ENCODE assay signal across 8 cellular contexts in genomic region chr2:118088051-118089014, GRCh38. TPM values are rescaled to one million over a fixed set of nuclear protein-coding genes. Genes with fewer than 3 reads are reported as not detected.
A peak's percentile ranks its signal among the peaks of the same experiment; 100 is the strongest.
DNase-seq lines count a peak whose midpoint lies in the region; ATAC-seq lines count a peak whose summit lies in the region.

Gene INSIG2, plus strand, starts transcription at chr2:118088471. Its CDS starts 8,086 bp downstream, at chr2:118096557.

- no peaks in the 10 kb centered on the region for H3K27me3 ChIP-seq in Karpas-422 (ENCODE audit: low read length)

- H3K27ac ChIP-seq in Karpas-422 (ENCODE audit: low read length), result peak within 1 kb of the TSS; percentile 85

- H3K4me1 ChIP-seq in Karpas-422 (ENCODE audit: low read length), result peaks cover 55% of the 10 kb centered on the region

- H3K9me2 ChIP-seq in Karpas-422 (replicated peaks; ENCODE audit: insufficient read depth, low read length), result no peaks in the 10 kb centered on the region

- H3K9ac ChIP-seq in Karpas-422 (ENCODE audit: low read length), result peak within 1 kb of the TSS; percentile 89

- peak within 1 kb of the TSS; percentile 76 for H3K4me3 ChIP-seq in Karpas-422 (ENCODE audit: low read length)

- H3K36me3 Mint-ChIP-seq in naive thymus-derived CD8-positive, alpha-beta T cell, result no peaks in the 10 kb centered on the region

- peak within 1 kb of the TSS; percentile 97 for H3K4me2 ChIP-seq in Karpas-422 (ENCODE audit: low read depth, low read length, poor library complexity, severe bottlenecking)

- no peaks in the 10 kb centered on the region for H3K9me3 ChIP-seq in Karpas-422 (ENCODE audit: low read length)

- peaks cover 44% of the 10 kb centered on the region for H3K79me2 ChIP-seq in Karpas-422 (ENCODE audit: low read length)

- DNase-seq in Daoy (ENCODE audit: low read depth), result peak; percentile 99
- DNase-seq in Karpas-422, result peak; percentile 98
- peak; percentile 98 for DNase-seq in RKO (ENCODE audit: low spot score)
- peak; percentile 78 for DNase-seq in activated T-helper 1 cell treated with Interleukin-2 at 50 U/mL for 16 hours (ENCODE audit: low read depth)
- peak; percentile 93 for DNase-seq in fibroblast of gingiva (ENCODE audit: low read depth)
- peak; percentile 75 to 93 (median 84) for DNase-seq in naive thymus-derived CD8-positive, alpha-beta T cell
- DNase-seq in stimulated activated naive CD4-positive, alpha-beta T cell (lab: John Stamatoyannopoulos, UW), result peak; percentile 58 to 84 (median 75)

- H3K9me3 Mint-ChIP-seq in naive thymus-derived CD8-positive, alpha-beta T cell, result no peaks in the 10 kb centered on the region

- peak; percentile 97 for ATAC-seq in GM21825 (IDR thresholded peaks at IDR 0.05; ENCODE audit: unreplicated experiment)
- ATAC-seq in naive thymus-derived CD8-positive, alpha-beta T cell, result peak; percentile 89 to 92

- peak within 1 kb of the TSS; percentile 71 to 98 (median 94) for H3K27ac Mint-ChIP-seq in naive thymus-derived CD8-positive, alpha-beta T cell

- POLR2A ChIA-PET in naive thymus-derived CD8-positive, alpha-beta T cell (lab: Charles Lee), result interaction anchor here (0.7 to 2.2 kb wide), 7 partner anchors 10 to 1278 kb away, joined by 3 to 8 read pairs (median 4); partner anchors contain the start of genes C2orf76, CCDC93, DBI and DDX18

- H3K4me3 Mint-ChIP-seq in naive thymus-derived CD8-positive, alpha-beta T cell, result peak within 1 kb of the TSS; percentile 89 to 97 (median 93)

- H3K27me3 Mint-ChIP-seq in naive thymus-derived CD8-positive, alpha-beta T cell, result peaks cover 0 to 2% (median 0%) of the 10 kb centered on the region in 5 donors

- peak within 1 kb of the TSS; percentile 78 for H2AFZ ChIP-seq in Karpas-422 (ENCODE audit: low read length)

- peaks cover 3 to 47% (median 23%) of the 10 kb centered on the region in 4 donors for H3K4me1 Mint-ChIP-seq in naive thymus-derived CD8-positive, alpha-beta T cell

- H4K20me1 ChIP-seq in Karpas-422 (ENCODE audit: insufficient read depth, low read depth, low read length), result no peaks in the 10 kb centered on the region

- no peaks in the 10 kb centered on the region for H3K36me3 ChIP-seq in Karpas-422 (ENCODE audit: insufficient read depth, low read length)

RNA-seq across cellular contexts. Expression of gene INSIG2, which starts in this region (rescaled TPM):
- total RNA-seq in Daoy (2014; rRNA removed; shearing (Covaris generic)), result 7.8 and 20.5 TPM in 2 replicates
- total RNA-seq in Karpas-422 (2014; rRNA removed; shearing (Covaris generic); ENCODE audit: low replicate concordance), result 17.8 and 37.6 TPM in 2 replicates
- 10 to 100 TPM; 24.0 to 25.6 TPM for total RNA-seq in naive thymus-derived CD8-positive, alpha-beta T cell
- 10 to 100 TPM; 21.7 to 28.2 (median 23.3) TPM for polyA plus RNA-seq in naive thymus-derived CD8-positive, alpha-beta T cell

Comparison
In these comparisons a context has a peak if more than half of its experiments do, and no peak if none do; other contexts are left out.
1. Peak in every context shown above with its lines: DNase-seq, ATAC-seq, H3K4me3 ChIP-seq and H3K27ac ChIP-seq.